In the genomic region with DNA sequence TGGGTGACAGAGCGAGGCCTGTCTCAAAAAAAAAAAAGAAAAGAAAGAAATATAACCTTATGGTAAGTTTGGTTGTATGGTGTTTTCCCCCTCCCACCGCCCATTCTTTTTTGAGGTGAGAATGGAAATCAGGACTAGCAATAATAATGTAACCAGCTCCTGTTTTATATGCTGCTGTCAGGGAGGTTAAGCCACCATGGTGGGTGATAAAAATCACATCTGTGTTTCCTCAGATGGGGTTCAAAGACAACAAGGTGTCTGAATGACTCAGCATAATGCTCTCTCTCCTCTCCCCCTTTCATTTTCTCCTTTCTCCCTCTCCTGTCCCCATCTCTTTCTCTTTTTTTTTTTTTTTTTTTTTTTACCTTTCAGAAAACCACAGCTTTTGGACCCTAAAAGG, we compare ENCODE assay signal across 13 cellular contexts. TPM values are rescaled to one million over a fixed set of nuclear protein-coding genes. Genes with fewer than 3 reads are reported as not detected.
A peak's percentile ranks its signal among the peaks of the same experiment; 100 is the strongest.
DNase-seq lines count a peak whose midpoint lies in the region; ATAC-seq and TF ChIP-seq lines count a peak whose summit lies in the region.
"Had no signal": no experiment of that assay in that cellular context is flagged by ENCODE, and none has a peak within 500 bp of the region (broad histone marks: within the 10 kb centered on the region; RNA-seq: fewer than 3 reads in every experiment).

No MANE protein-coding gene starts in this region.

- no peak overlapping the region for H3K56ac ChIP-seq in H9 (ENCODE audit: insufficient read length, low read depth, low read length)
- H3K56ac ChIP-seq in mesendoderm (ENCODE audit: low read length) = no peak overlapping the region

- H4K5ac ChIP-seq in H9 (ENCODE audit: insufficient read length, low read depth, low read length) (no peak overlapping the region), mesendoderm (ENCODE audit: low read length) (no peak overlapping the region)

- no peak overlapping the region for H3K27ac ChIP-seq in CD4-positive, alpha-beta memory T cell (ENCODE audit: low read depth, low read length)
- H3K27ac ChIP-seq in H9 (ENCODE audit: insufficient read length, low read depth, low read length) (no peak overlapping the region), mesendoderm (ENCODE audit: low read depth, low read length) (no peak overlapping the region)
- H3K27ac ChIP-seq: parathyroid adenoma, vagina had no signal

- peaks cover 23 to 42% (median 35%) of the 10 kb centered on the region in 4 donors for H3K4me1 Mint-ChIP-seq in CD4-positive, alpha-beta memory T cell
- H3K4me1 Mint-ChIP-seq in H9 (peaks cover 46% of the 10 kb centered on the region in 2 experiments), nephron progenitor cell (no peaks in the 10 kb centered on the region)
- H3K4me1 Mint-ChIP-seq in activated CD8-positive, alpha-beta T cell treated with anti-CD3 and anti-CD28 coated beads for 36 hours (ENCODE audit: low read depth) = peaks cover 32% of the 10 kb centered on the region

- H3K27me3 ChIP-seq in CD4-positive, alpha-beta memory T cell (ENCODE audit: insufficient read depth, low read length) = no peaks in the 10 kb centered on the region
- H3K27me3 ChIP-seq in H9 (ENCODE audit: insufficient read depth, low read length) (no peaks in the 10 kb centered on the region), mesendoderm (ENCODE audit: insufficient read depth, low read length, poor library complexity) (no peaks in the 10 kb centered on the region)
- H3K27me3 ChIP-seq: vagina had no signal

- no peak overlapping the region for H4K8ac ChIP-seq in H9 (replicated peaks; ENCODE audit: insufficient read length, low read depth, low read length)
- H4K8ac ChIP-seq in mesendoderm (ENCODE audit: low read depth, low read length) = no peak overlapping the region

- H2AK5ac ChIP-seq in H9 (ENCODE audit: insufficient read length, low read length) (no peak overlapping the region), mesendoderm (ENCODE audit: low read length) (no peak overlapping the region)

- peaks cover 66% of the 10 kb centered on the region for H3K36me3 ChIP-seq in CD4-positive, alpha-beta memory T cell (ENCODE audit: insufficient read depth, low read length)
- H3K36me3 ChIP-seq in mesendoderm (ENCODE audit: control insufficient read depth, insufficient read depth, low read length) = peaks cover 19% of the 10 kb centered on the region

- no CpG with 5 or more reads among the region's 2 CpGs for WGBS in H9 (ENCODE audit: extremely low coverage, insufficient read length, low lambda C conversion rate)
- WGBS in mesendoderm (ENCODE audit: extremely low coverage, insufficient coverage, low lambda C conversion rate) = no CpG with 5 or more reads among the region's 2 CpGs

- no peak overlapping the region for H3T11ph ChIP-seq in H9 (ENCODE audit: low read length)

- peaks cover 60 to 84% of the 10 kb centered on the region in 2 donors for H3K36me3 Mint-ChIP-seq in CD4-positive, alpha-beta memory T cell
- H3K36me3 Mint-ChIP-seq in H9 (ENCODE audit: insufficient read depth in 1 of 3, low read depth in 3 of 3) (peaks cover 40 to 85% (median 79%) of the 10 kb centered on the region in 3 experiments; a peak in 6 of 7 replicates), nephron progenitor cell (ENCODE audit: low read depth) (peaks cover 86% of the 10 kb centered on the region)
- H3K36me3 Mint-ChIP-seq in activated CD8-positive, alpha-beta T cell treated with anti-CD3 and anti-CD28 coated beads for 36 hours (ENCODE audit: low read depth) = peaks cover 56% of the 10 kb centered on the region

- H3K27me3 Mint-ChIP-seq in CD4-positive, alpha-beta memory T cell = no peaks in the 10 kb centered on the region
- H3K27me3 Mint-ChIP-seq in H9 (ENCODE audit: low read depth) (no peaks in the 10 kb centered on the region), nephron progenitor cell (ENCODE audit: low read depth, poor library complexity) (no peaks in the 10 kb centered on the region)
- no peaks in the 10 kb centered on the region for H3K27me3 Mint-ChIP-seq in activated CD8-positive, alpha-beta T cell treated with anti-CD3 and anti-CD28 coated beads for 36 hours

- H3K4me2 ChIP-seq in H9 (ENCODE audit: insufficient read depth, insufficient read length, low read length) (no peak overlapping the region), mesendoderm (ENCODE audit: low read length) (no peak overlapping the region)

- peak overlapping the region in 6 of 7 donors; percentile 32 to 76 (median 45) for H3K27ac Mint-ChIP-seq in CD4-positive, alpha-beta memory T cell
- peak overlapping the region in 2 of 3 experiments; percentile 52 to 68; a peak in 4 of 7 replicates for H3K27ac Mint-ChIP-seq in H9
- peak overlapping the region; percentile 60 for H3K27ac Mint-ChIP-seq in activated CD8-positive, alpha-beta T cell treated with anti-CD3 and anti-CD28 coated beads for 36 hours
- peak overlapping the region; percentile 36 for H3K27ac Mint-ChIP-seq in nephron progenitor cell

- H3K9me3 ChIP-seq in CD4-positive, alpha-beta memory T cell (ENCODE audit: control insufficient read depth in 1 of 2, low read length in 2 of 2) = no peaks in the 10 kb centered on the region
- no peaks in the 10 kb centered on the region for H3K9me3 ChIP-seq in H9 (ENCODE audit: control insufficient read depth, low read depth, low read length)
- H3K9me3 ChIP-seq: vagina had no signal

- no peak overlapping the region for H2BK5ac ChIP-seq in H9 (ENCODE audit: insufficient read length, low read length)
- no peak overlapping the region for H2BK5ac ChIP-seq in mesendoderm (ENCODE audit: low read length)

- H3K79me2 ChIP-seq in H9 (ENCODE audit: insufficient read depth, low read length) (no peaks in the 10 kb centered on the region), mesendoderm (ENCODE audit: control insufficient read depth, insufficient read depth, low read length) (peaks cover 2% of the 10 kb centered on the region)

- H3K23ac ChIP-seq in H9 (ENCODE audit: insufficient read length, low read depth, low read length) = no peak overlapping the region
- no peak overlapping the region for H3K23ac ChIP-seq in mesendoderm (ENCODE audit: low read length)

- no peaks in the 10 kb centered on the region for H3K23me2 ChIP-seq in H9 (ENCODE audit: insufficient read length, low read depth, low read length, poor library complexity, severe bottlenecking)

- no peak overlapping the region for H2BK20ac ChIP-seq in H9 (ENCODE audit: low read depth, low read length, poor library complexity, severe bottlenecking)

- no peak overlapping the region for H2AFZ ChIP-seq in H9 (ENCODE audit: low read length)
- H2AFZ ChIP-seq: parathyroid adenoma had no signal

- no peak overlapping the region for H3K18ac ChIP-seq in H9 (ENCODE audit: insufficient read length, low read depth, low read length)
- no peak overlapping the region for H3K18ac ChIP-seq in mesendoderm (ENCODE audit: low read length)

- H3K4me3 Mint-ChIP-seq in CD4-positive, alpha-beta memory T cell = no peak overlapping the region
- H3K4me3 Mint-ChIP-seq in H9 (no peak overlapping the region), nephron progenitor cell (no peak overlapping the region)
- no peak overlapping the region for H3K4me3 Mint-ChIP-seq in activated CD8-positive, alpha-beta T cell treated with anti-CD3 and anti-CD28 coated beads for 36 hours

- H3K4me3 ChIP-seq in CD4-positive, alpha-beta memory T cell (ENCODE audit: low read length in 2 of 2) = no peak overlapping the region
- H3K4me3 ChIP-seq in mesendoderm (ENCODE audit: low read length) = no peak overlapping the region
- H3K4me3 ChIP-seq: vagina had no signal

- H4K20me1 ChIP-seq in H9 (ENCODE audit: control insufficient read depth, insufficient read depth, insufficient read length) = peaks cover 4% of the 10 kb centered on the region

- H2BK120ac ChIP-seq in H9 (ENCODE audit: low read depth, low read length, poor library complexity, severe bottlenecking) = no peak overlapping the region
- H2BK120ac ChIP-seq in mesendoderm (ENCODE audit: low read depth, low read length) = no peak overlapping the region

- intact Hi-C loops in CD4-positive, alpha-beta memory T cell (cut with micrococcal nuclease) = no loop called here
- intact Hi-C loops in activated CD8-positive, alpha-beta T cell treated with anti-CD3 and anti-CD28 coated beads for 36 hours (cut with micrococcal nuclease) = loop anchor here (10.0 kb wide), 1 partner anchor 119 kb away; no protein-coding TSS in a partner anchor

- DNase-seq in CD4-positive, alpha-beta memory T cell = no peak
- DNase-seq in H9 (no peak), nephron progenitor cell (no peak), mesendoderm (no peak), NCI-H187 treated with DMSO at 0.1 percent for 48 hours (lab: John Stamatoyannopoulos, UW) (no peak)
- peak; percentile 64 for DNase-seq in activated CD8-positive, alpha-beta T cell treated with anti-CD3 and anti-CD28 coated beads for 36 hours
- DNase-seq: activated effector memory CD4-positive, alpha-beta T cell treated with Interleukin-2 at 50 U/mL for 16 hours; effector CD8-positive, alpha-beta T cell; NCI-H1092 treated with DMSO at 0.1 percent for 48 hours; NCI-H226 had no signal

- no peak overlapping the region for H4K91ac ChIP-seq in H9 (ENCODE audit: insufficient read length, low read depth, low read length)

- TF ChIP-seq CTCF in H9 (conservative IDR thresholded peaks at IDR 0.05) (no peak), nephron progenitor cell (IDR thresholded peaks at IDR 0.05) (no peak)
- no peak for TF ChIP-seq CTCF in activated CD8-positive, alpha-beta T cell treated with anti-CD3 and anti-CD28 coated beads for 36 hours (IDR thresholded peaks at IDR 0.05)

- H3K4ac ChIP-seq in H9 (ENCODE audit: low read depth, low read length) (no peak overlapping the region), mesendoderm (ENCODE audit: low read depth, low read length) (no peak overlapping the region)

- H3K9me3 Mint-ChIP-seq in CD4-positive, alpha-beta memory T cell = no peaks in the 10 kb centered on the region
- H3K9me3 Mint-ChIP-seq in H9 (no peaks in the 10 kb centered on the region), nephron progenitor cell (no peaks in the 10 kb centered on the region)
- H3K9me3 Mint-ChIP-seq in activated CD8-positive, alpha-beta T cell treated with anti-CD3 and anti-CD28 coated beads for 36 hours = no peaks in the 10 kb centered on the region

- H3K4me1 ChIP-seq in CD4-positive, alpha-beta memory T cell (ENCODE audit: insufficient read depth, low read length) = peaks cover 24% of the 10 kb centered on the region
- H3K4me1 ChIP-seq in H9 (ENCODE audit: insufficient read depth, low read length) (peaks cover 9% of the 10 kb centered on the region; the same call in 1 of the 2 replicates), mesendoderm (ENCODE audit: control insufficient read depth, low read depth, low read length) (no peaks in the 10 kb centered on the region)
- H3K4me1 ChIP-seq: parathyroid adenoma, vagina had no signal

- POLR2A ChIA-PET in CD4-positive, alpha-beta memory T cell (lab: Charles Lee; ENCODE audit: partially characterized antibody) = interaction anchor here (0.6 to 2.3 kb wide), 6 partner anchors 8 to 179 kb away, joined by 3 to 14 read pairs (median 5); partner anchors contain the start of genes LSM14A and PDCD2L
- POLR2A ChIA-PET in activated CD8-positive, alpha-beta T cell treated with anti-CD3 and anti-CD28 coated beads for 36 hours (lab: Charles Lee) = interaction anchor here (1.0 to 2.0 kb wide), 6 partner anchors 11 to 127 kb away, joined by 3 to 6 read pairs (median 3); no protein-coding TSS in a partner anchor

- no peak overlapping the region for H3K14ac ChIP-seq in H9 (ENCODE audit: insufficient read depth, low read length)

- H2BK15ac ChIP-seq in H9 (ENCODE audit: low read depth, low read length) (no peak overlapping the region), mesendoderm (replicated peaks; ENCODE audit: low read depth) (no peak overlapping the region)

- CTCF ChIA-PET in CD4-positive, alpha-beta memory T cell (lab: Charles Lee; ENCODE audit: partially characterized antibody) = interaction anchor here (0.7 to 3.7 kb wide), 9 partner anchors 14 to 217 kb away, joined by 3 to 17 read pairs (median 3); no protein-coding TSS in a partner anchor
- CTCF ChIA-PET in activated CD8-positive, alpha-beta T cell treated with anti-CD3 and anti-CD28 coated beads for 36 hours (lab: Charles Lee) = interaction anchor here (0.7 to 1.0 kb wide), 4 partner anchors 9 to 274 kb away, joined by 3 read pairs; no protein-coding TSS in a partner anchor

- ATAC-seq in activated CD8-positive, alpha-beta T cell treated with anti-CD3 and anti-CD28 coated beads for 36 hours = peak; percentile 81
- ATAC-seq in GM18867 (IDR thresholded peaks at IDR 0.05; ENCODE audit: unreplicated experiment) = no peak

- no peaks in the 10 kb centered on the region for H3K79me1 ChIP-seq in H9 (ENCODE audit: insufficient read depth, low read depth, low read length, poor library complexity, severe bottlenecking)
- H3K79me1 ChIP-seq in mesendoderm (ENCODE audit: low read length) = peaks cover 6% of the 10 kb centered on the region

- no peak overlapping the region for H2BK12ac ChIP-seq in H9 (ENCODE audit: insufficient read length, low read depth, low read length)

- H3K9ac ChIP-seq in H9 (ENCODE audit: extremely low read depth, insufficient read length, low read length) (no peak overlapping the region), mesendoderm (ENCODE audit: low read length) (no peak overlapping the region)
- H3K9ac ChIP-seq: parathyroid adenoma had no signal

RNA-seq across cellular contexts. Expression of gene GARRE1, which starts 28.3 kb away (rescaled TPM):
- total RNA-seq in CD4-positive, alpha-beta memory T cell = 10 to 100 TPM; 46.3 to 48.2 TPM
- polyA plus RNA-seq in CD4-positive, alpha-beta memory T cell = 1 to 10 TPM; 3.5 to 7.5 TPM
- total RNA-seq in H9 (2021) = 20.5 and 24.1 TPM in 2 replicates
- 1 to 10 TPM; 7.2 to 8.1 TPM for total RNA-seq in activated CD8-positive, alpha-beta T cell treated with anti-CD3 and anti-CD28 coated beads for 36 hours
- polyA plus RNA-seq in mesendoderm (2013, experiment 1 of 2) = 25.6 TPM
- 24.6 TPM for polyA plus RNA-seq in mesendoderm (2013, experiment 2 of 2)

RNA-seq across cellular contexts. Expression of gene LSM14A, which starts 53.7 kb away (rescaled TPM):
- 100 to 1,000 TPM; 158 to 168 TPM for total RNA-seq in CD4-positive, alpha-beta memory T cell
- 100 to 1,000 TPM; 172 to 176 TPM for polyA plus RNA-seq in CD4-positive, alpha-beta memory T cell
- total RNA-seq in H9 (2021) = 196 and 199 TPM in 2 replicates
- 10 to 100 TPM; 98.6 to 99.3 TPM for total RNA-seq in activated CD8-positive, alpha-beta T cell treated with anti-CD3 and anti-CD28 coated beads for 36 hours
- polyA plus RNA-seq in mesendoderm (2013, experiment 1 of 2) = 150 TPM
- polyA plus RNA-seq in mesendoderm (2013, experiment 2 of 2) = 147 TPM
